ENCODE assay signal across 19 cellular contexts in genomic region chr9:89295400-89295799, GRCh38. TPM values are rescaled to one million over a fixed set of nuclear protein-coding genes. Genes with fewer than 3 reads are reported as not detected.
DNase-seq lines count a peak whose midpoint lies in the region; ATAC-seq and TF ChIP-seq lines count a peak whose summit lies in the region.
"Had no signal": no experiment of that assay in that cellular context is flagged by ENCODE, and none has a peak within 500 bp of the region (broad histone marks: within the 10 kb centered on the region; RNA-seq: fewer than 3 reads in every experiment).

No MANE protein-coding gene starts in this region.

- H3K9ac ChIP-seq in HUES64 (ENCODE audit: low read depth, low read length) (no peak overlapping the region), neuronal stem cell (ENCODE audit: low read depth, low read length, poor library complexity) (no peak overlapping the region)

- no peak overlapping the region for H4K91ac ChIP-seq in neuronal stem cell (ENCODE audit: low read depth, low read length, poor library complexity)

- peaks cover 12% of the 10 kb centered on the region; the same call in 1 of the 2 replicates for H3K4me1 ChIP-seq in HUES64 (ENCODE audit: insufficient read depth, low read length)
- no peaks in the 10 kb centered on the region for H3K4me1 ChIP-seq in neuronal stem cell (ENCODE audit: control insufficient read depth in 2 of 2, insufficient read depth in 1 of 2, low read depth in 1 of 2, low read length in 2 of 2)
- H3K4me1 ChIP-seq: Caco-2, SJSA1 had no signal

- peaks cover 3% of the 10 kb centered on the region for H3K27me3 Mint-ChIP-seq in brain

- H4K8ac ChIP-seq in neuronal stem cell (ENCODE audit: low read depth, low read length), result no peak overlapping the region

- H2AK5ac ChIP-seq in neuronal stem cell (ENCODE audit: low read depth, low read length), result no peak overlapping the region

- no peak overlapping the region for H2BK15ac ChIP-seq in neuronal stem cell (ENCODE audit: low read length)

- no peak overlapping the region for H2BK120ac ChIP-seq in neuronal stem cell (ENCODE audit: low read depth, low read length)

- H3K9me3 Mint-ChIP-seq in brain, result peaks cover 4 to 13% (median 7%) of the 10 kb centered on the region in 5 experiments

- TF ChIP-seq CTCF in brain (conservative IDR thresholded peaks at IDR 0.05) (no peak), fibroblast of the aortic adventitia (IDR thresholded peaks at IDR 0.05; ENCODE audit: insufficient read depth, low read length) (no peak)

- H2BK12ac ChIP-seq in neuronal stem cell (ENCODE audit: low read length), result no peak overlapping the region

- H3K27me3 ChIP-seq in HUES64 (ENCODE audit: insufficient read depth, low read length), result no peaks in the 10 kb centered on the region
- H3K27me3 ChIP-seq in neuronal stem cell (ENCODE audit: control insufficient read depth in 3 of 3, insufficient read depth in 3 of 3, low read depth in 1 of 3, low read length in 3 of 3), result no peaks in the 10 kb centered on the region
- H3K27me3 ChIP-seq: MG63, SJSA1 had no signal

- H3K9me3 ChIP-seq in HUES64 (ENCODE audit: insufficient read depth, low read depth, low read length) (peaks cover 19% of the 10 kb centered on the region), neuronal stem cell (replicated peaks in 1 of 2; ENCODE audit: control insufficient read depth in 2 of 2, insufficient read depth in 1 of 2, low read depth in 1 of 2, low read length in 2 of 2) (peaks cover 7 to 8% of the 10 kb centered on the region in 2 donors)
- H3K9me3 ChIP-seq: Caco-2, SJSA1 had no signal

- H3K4ac ChIP-seq in neuronal stem cell (ENCODE audit: low read length), result no peak overlapping the region

- H3K36me3 ChIP-seq in HUES64 (ENCODE audit: insufficient read depth, low read length) (no peaks in the 10 kb centered on the region), neuronal stem cell (replicated peaks in 1 of 2; ENCODE audit: control insufficient read depth in 2 of 2, insufficient read depth in 2 of 2, low read length in 2 of 2) (no peaks in the 10 kb centered on the region)
- H3K36me3 ChIP-seq: MG63, SJSA1 had no signal

- 50% methylated on average over 4 of the region's 5 CpGs for WGBS in HUES64
- WGBS in neuronal stem cell (ENCODE audit: extremely low coverage in 2 of 2, insufficient read length in 2 of 2, insufficient replicate concordance in 1 of 2), 2 donors, result no CpG with 5 or more reads among the region's 5 CpGs

- H3K79me1 ChIP-seq in neuronal stem cell (ENCODE audit: low read depth, low read length), result no peaks in the 10 kb centered on the region

- H3K4me3 Mint-ChIP-seq in brain, result peak overlapping the region in 2 of 5 experiments; percentile 1 to 13

- no peak for ATAC-seq in GM19467 (IDR thresholded peaks at IDR 0.05; ENCODE audit: unreplicated experiment)
- ATAC-seq: PC-3 had no signal

- H3K23ac ChIP-seq in neuronal stem cell (ENCODE audit: low read depth, low read length, poor library complexity), result no peak overlapping the region

- H3K4me3 ChIP-seq in HUES64 (ENCODE audit: low read length) (no peak overlapping the region; the same call in 1 of the 2 replicates), fibroblast of the aortic adventitia (ENCODE audit: low read depth, low read length) (no peak overlapping the region), neuronal stem cell (ENCODE audit: low read length in 2 of 2) (no peak overlapping the region)
- H3K4me3 ChIP-seq: MG63, SJSA1 had no signal

- peak overlapping the region; percentile 51 for H2AFZ ChIP-seq in neuronal stem cell (ENCODE audit: low read length)

- peak overlapping the region in 4 of 5 experiments; percentile 1 to 52 (median 23) for H3K27ac Mint-ChIP-seq in brain

- no peak overlapping the region for H3K4me2 ChIP-seq in neuronal stem cell (ENCODE audit: insufficient read depth, low read length, poor library complexity, severe bottlenecking)

- peak overlapping the region; percentile 78; the same call in 1 of the 2 replicates for H3K27ac ChIP-seq in HUES64 (ENCODE audit: low read depth, low read length)
- peak overlapping the region; percentile 54 for H3K27ac ChIP-seq in neuronal stem cell (replicated peaks; ENCODE audit: low read length)
- H3K27ac ChIP-seq: SJSA1 had no signal

- peaks cover 8% of the 10 kb centered on the region for H3K36me3 Mint-ChIP-seq in brain

- H3K14ac ChIP-seq in neuronal stem cell (ENCODE audit: low read length), result no peak overlapping the region

- no peak overlapping the region for H3K18ac ChIP-seq in neuronal stem cell (ENCODE audit: low read length)

- peaks cover 9% of the 10 kb centered on the region for H3K4me1 Mint-ChIP-seq in brain

- peak; percentile 52 for DNase-seq in fibroblast of the aortic adventitia (ENCODE audit: low read depth)
- no peak for DNase-seq in neuronal stem cell (ENCODE audit: low spot score)
- no peak for DNase-seq in T-helper 9 cell
- DNase-seq in mesenteric fat pad (ENCODE audit: low spot score), result no peak
- DNase-seq: Caco-2; DMS153; H7; Karpas-422; MG63; NCI-H1105; NCI-H1694 treated with DMSO at 0.1 percent for 48 hours; NCI-H345; NCI-H526; NK-92 treated with Interleukin-12 subunit alpha and Interleukin-12 subunit beta, amount 100 ng/mL, for 24 hours; PC-3 had no signal

- H2BK5ac ChIP-seq in neuronal stem cell (ENCODE audit: low read length), result no peak overlapping the region

RNA-seq across cellular contexts. Expression of gene CKS2, which starts 15.6 kb away (rescaled TPM):
- 314 TPM for polyA plus RNA-seq in HUES64 (2013, experiment 1 of 2)
- polyA plus RNA-seq in HUES64 (2013, experiment 2 of 2), result 369 TPM
- 220 TPM for polyA plus RNA-seq in brain (ENCODE audit: insufficient read depth, low read depth, low replicate concordance)
- total RNA-seq in fibroblast of the aortic adventitia (ENCODE audit: low replicate concordance) (4.2 and 104 TPM in 2 replicates), mesenteric fat pad (6.5 TPM)
- polyA plus RNA-seq in neuronal stem cell (2013, experiment 1 of 2), result 325 TPM
- 323 TPM for polyA plus RNA-seq in neuronal stem cell (2013, experiment 2 of 2)

RNA-seq across cellular contexts. Expression of gene SECISBP2, which starts 22.9 kb away (rescaled TPM):
- 38.4 TPM for polyA plus RNA-seq in HUES64 (2013, experiment 1 of 2)
- polyA plus RNA-seq in HUES64 (2013, experiment 2 of 2), result 39.3 TPM
- polyA plus RNA-seq in brain (ENCODE audit: insufficient read depth, low read depth, low replicate concordance), result 39.1 TPM
- total RNA-seq in fibroblast of the aortic adventitia (ENCODE audit: low replicate concordance) (28.4 and 32.6 TPM in 2 replicates), mesenteric fat pad (37.7 TPM)
- polyA plus RNA-seq in neuronal stem cell (2013, experiment 1 of 2), result 75.3 TPM
- polyA plus RNA-seq in neuronal stem cell (2013, experiment 2 of 2), result 79.8 TPM
